In the genomic region with DNA sequence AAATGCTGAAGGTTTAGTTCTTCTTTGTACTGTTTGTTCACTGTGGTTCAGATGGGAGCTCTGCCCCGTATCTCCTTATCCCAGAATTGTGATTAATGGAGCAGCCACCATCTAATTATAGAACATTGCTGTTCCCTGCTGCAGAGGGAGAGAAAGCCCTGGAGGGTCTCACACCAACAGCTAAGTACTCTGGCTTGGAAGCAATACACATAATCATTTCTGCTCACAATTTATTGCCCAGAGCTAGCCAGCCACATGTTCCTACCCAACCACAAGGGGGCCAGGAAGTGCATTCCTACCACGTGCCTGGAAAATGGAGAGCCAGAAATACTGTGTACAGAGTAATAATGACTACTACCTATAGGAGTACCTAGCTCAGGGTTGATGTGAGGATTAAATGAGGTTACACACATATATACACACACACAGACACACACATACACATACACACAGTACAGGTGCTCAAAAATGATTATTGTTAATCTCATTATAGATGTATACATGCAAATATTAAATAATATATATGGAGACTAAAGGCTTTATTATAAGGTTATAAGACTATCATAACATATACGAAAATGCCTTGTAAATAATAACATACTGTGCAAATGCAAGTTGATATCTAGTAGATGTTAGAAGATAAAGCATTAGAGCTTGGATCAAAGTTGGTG, we compare ENCODE assay signal across 10 cellular contexts. TPM values are rescaled to one million over a fixed set of nuclear protein-coding genes. Genes with fewer than 3 reads are reported as not detected.
A peak's percentile ranks its signal among the peaks of the same experiment; 100 is the strongest.
DNase-seq lines count a peak whose midpoint lies in the region; ATAC-seq, FAIRE-seq and TF ChIP-seq lines count a peak whose summit lies in the region.
"Had no signal": no experiment of that assay in that cellular context is flagged by ENCODE, and none has a peak within 500 bp of the region (broad histone marks: within the 10 kb centered on the region; RNA-seq: fewer than 3 reads in every experiment).

No MANE protein-coding gene starts in this region.

- TF ChIP-seq CTCF in GM12878 (IDR thresholded peaks at IDR 0.05 in 2 of 3, conservative IDR thresholded peaks at IDR 0.05 in 1 of 3; ENCODE audit: control insufficient read depth in 2 of 3, extremely low read depth in 1 of 3, insufficient read depth in 1 of 3, low read depth in 3 of 3, low read length in 3 of 3): 0 out of 6 replicates have a peak, but pooled peaks of 1 of the 3 experiments have one; percentile 22
- TF ChIP-seq CTCF in CD8-positive, alpha-beta T cell (IDR thresholded peaks at IDR 0.05): no peak

- H3K4me3 ChIP-seq in GM12878: no peak overlapping the region
- no peak overlapping the region for H3K4me3 ChIP-seq in CD8-positive, alpha-beta T cell (ENCODE audit: low read depth, low read length)
- H3K4me3 ChIP-seq: lung, SJCRH30 had no signal

- no TSS peak for BruUV-seq in GM12878 (replicated peaks; lab: Mats Ljungman, UMichigan)

- H3K79me2 ChIP-seq in GM12878 (ENCODE audit: control insufficient read depth, insufficient read depth, low read length): no peaks in the 10 kb centered on the region

- SMC1A ChIA-PET in GM12878 (lab: Charles Lee; ENCODE audit: uncharacterized antibody, unreplicated experiment): interaction anchor here (1.5 to 2.0 kb wide), 2 partner anchors 10 to 44 kb away, joined by 3 to 7 read pairs; no protein-coding TSS in a partner anchor

- peak; percentile 38 for TF ChIP-seq RAD21 in Ishikawa (IDR thresholded peaks at IDR 0.05; ENCODE audit: low read depth)
- TF ChIP-seq RAD21 in GM12878 (IDR thresholded peaks at IDR 0.05; ENCODE audit: insufficient read depth, low read depth, low read length): no peak

- intact Hi-C loops in GM12878 (cut with micrococcal nuclease; ENCODE audit: unreplicated experiment): loop anchor here (10.0 kb wide), 1 partner anchor 1394 kb away; no protein-coding TSS in a partner anchor
- intact Hi-C loops in left colon (cut with DNase I, micrococcal nuclease): no loop called here
- intact Hi-C loops in CD8-positive, alpha-beta T cell (cut with DNase I, micrococcal nuclease): loop anchor here in 1 of 2 experiments (10.0 kb wide), 1 partner anchor 784 kb away; no protein-coding TSS in a partner anchor

- H3K4me3 Mint-ChIP-seq in CD8-positive, alpha-beta T cell: no peak overlapping the region
- H3K4me3 Mint-ChIP-seq in activated naive CD4-positive, alpha-beta T cell treated with anti-CD3 and anti-CD28 coated beads, Interleukin-2, amount 10 ng/mL, durations not matched to agents 7 days and 5 days: no peak overlapping the region

- H3K9me3 ChIP-seq in GM12878 (replicated peaks; ENCODE audit: control insufficient read depth, insufficient read depth, low read length): no peaks in the 10 kb centered on the region
- no peaks in the 10 kb centered on the region for H3K9me3 ChIP-seq in CD8-positive, alpha-beta T cell (ENCODE audit: low read length)
- H3K9me3 ChIP-seq: SJCRH30 had no signal

- DNase-seq in CD1c-positive myeloid dendritic cell (ENCODE audit: extremely low spot score): peak; percentile 25
- DNase-seq in GM12878 (ENCODE audit: low read depth, low spot score): no peak
- DNase-seq in left colon: no peak
- no peak for DNase-seq in mesenteric fat pad (ENCODE audit: low spot score)
- DNase-seq in CD8-positive, alpha-beta T cell: no peak
- no peak for DNase-seq in activated naive CD4-positive, alpha-beta T cell treated with anti-CD3 and anti-CD28 coated beads, Interleukin-2, amount 10 ng/mL, durations not matched to agents 7 days and 5 days

- no peaks in the 10 kb centered on the region for H4K20me1 ChIP-seq in GM12878 (ENCODE audit: control insufficient read depth, insufficient read depth)

- POLR2A ChIA-PET in GM12878 (lab: Charles Lee): no interaction called here
- POLR2A ChIA-PET in CD8-positive, alpha-beta T cell (lab: Charles Lee): no interaction called here

- H3K4me2 ChIP-seq in GM12878 (ENCODE audit: control insufficient read depth, insufficient read depth): no peak overlapping the region

- RAD21 ChIA-PET in GM12878 (lab: Charles Lee; ENCODE audit: unreplicated experiment): no interaction called here

- no peaks in the 10 kb centered on the region; a peak in 1 of 4 replicates for H3K27me3 ChIP-seq in GM12878 (replicated peaks in 1 of 2; ENCODE audit: control insufficient read depth in 2 of 2, insufficient read depth in 2 of 2, low read length in 1 of 2)
- H3K27me3 ChIP-seq in CD8-positive, alpha-beta T cell (ENCODE audit: insufficient read depth, low read length): no peaks in the 10 kb centered on the region
- H3K27me3 ChIP-seq: SJCRH30 had no signal

- peaks cover 13% of the 10 kb centered on the region for H3K27me3 Mint-ChIP-seq in CD8-positive, alpha-beta T cell (ENCODE audit: low read depth)
- H3K27me3 Mint-ChIP-seq in activated naive CD4-positive, alpha-beta T cell treated with anti-CD3 and anti-CD28 coated beads, Interleukin-2, amount 10 ng/mL, durations not matched to agents 7 days and 5 days: peaks cover 10% of the 10 kb centered on the region

- no peak for TF ChIP-seq POLR2A in GM12878 (IDR thresholded peaks at IDR 0.05; ENCODE audit: low read depth, low read length)

- no peak overlapping the region for H3K27ac ChIP-seq in GM12878 (ENCODE audit: control insufficient read depth, insufficient read depth)
- H3K27ac ChIP-seq in CD8-positive, alpha-beta T cell (ENCODE audit: low read depth, low read length): no peak overlapping the region
- H3K27ac ChIP-seq: SJCRH30 had no signal

- H3K27ac Mint-ChIP-seq in CD8-positive, alpha-beta T cell: no peak overlapping the region
- H3K27ac Mint-ChIP-seq in activated naive CD4-positive, alpha-beta T cell treated with anti-CD3 and anti-CD28 coated beads, Interleukin-2, amount 10 ng/mL, durations not matched to agents 7 days and 5 days: no peak overlapping the region

- FAIRE-seq in GM12878 (lab: Jason Lieb, UNC): no peak

- no peaks in the 10 kb centered on the region for H3K36me3 ChIP-seq in GM12878 (ENCODE audit: control insufficient read depth in 2 of 2, insufficient read depth in 2 of 2, low read length in 1 of 2)
- no peaks in the 10 kb centered on the region for H3K36me3 ChIP-seq in CD8-positive, alpha-beta T cell (ENCODE audit: insufficient read depth, low read length)
- H3K36me3 ChIP-seq: SJCRH30 had no signal

- TF ChIP-seq EP300 in Ishikawa (IDR thresholded peaks at IDR 0.05; ENCODE audit: borderline replicate concordance) (no peak), GM12878 (IDR thresholded peaks at IDR 0.05; ENCODE audit: borderline replicate concordance in 1 of 2, control insufficient read depth in 1 of 2, low read depth in 2 of 2, low read length in 2 of 2) (no peak)

- no peaks in the 10 kb centered on the region for H3K4me1 ChIP-seq in GM12878 (ENCODE audit: control insufficient read depth, insufficient read depth, low read length)
- no peaks in the 10 kb centered on the region for H3K4me1 ChIP-seq in CD8-positive, alpha-beta T cell (ENCODE audit: insufficient read depth, low read length)
- H3K4me1 ChIP-seq: SJCRH30 had no signal

- H3K4me1 Mint-ChIP-seq in CD8-positive, alpha-beta T cell (ENCODE audit: low read depth): no peaks in the 10 kb centered on the region
- H3K4me1 Mint-ChIP-seq in activated naive CD4-positive, alpha-beta T cell treated with anti-CD3 and anti-CD28 coated beads, Interleukin-2, amount 10 ng/mL, durations not matched to agents 7 days and 5 days: no peaks in the 10 kb centered on the region

- CTCF ChIA-PET in GM12878 (lab: Yijun Ruan, JAX): interaction anchor here (1.1 to 3.1 kb wide), 2 partner anchors 10 to 12 kb away, joined by 3 to 19 read pairs; no protein-coding TSS in a partner anchor
- CTCF ChIA-PET in CD8-positive, alpha-beta T cell (lab: Charles Lee): no interaction called here
- CTCF ChIA-PET in activated naive CD4-positive, alpha-beta T cell treated with anti-CD3 and anti-CD28 coated beads, Interleukin-2, amount 10 ng/mL, durations not matched to agents 7 days and 5 days (lab: Charles Lee): no interaction called here

- no peak overlapping the region for H2AFZ ChIP-seq in GM12878 (ENCODE audit: control insufficient read depth, low read depth, low read length)

- in situ Hi-C loops in GM12878 (cut with MboI): loop anchor here (10.0 kb wide), 1 partner anchor 804 kb away; no protein-coding TSS in a partner anchor

- H3K9ac ChIP-seq in GM12878 (ENCODE audit: control insufficient read depth, insufficient read depth, low read length): no peak overlapping the region

- 0% methylated on average over 3 of the region's 3 CpGs for WGBS in GM12878 (ENCODE audit: insufficient coverage, insufficient replicate concordance, low lambda C conversion rate, missing lambda C conversion rate)

- H3K9me3 Mint-ChIP-seq in CD8-positive, alpha-beta T cell: peaks cover 2% of the 10 kb centered on the region
- H3K9me3 Mint-ChIP-seq in activated naive CD4-positive, alpha-beta T cell treated with anti-CD3 and anti-CD28 coated beads, Interleukin-2, amount 10 ng/mL, durations not matched to agents 7 days and 5 days: no peaks in the 10 kb centered on the region

- H3K36me3 Mint-ChIP-seq in CD8-positive, alpha-beta T cell: no peaks in the 10 kb centered on the region
- H3K36me3 Mint-ChIP-seq in activated naive CD4-positive, alpha-beta T cell treated with anti-CD3 and anti-CD28 coated beads, Interleukin-2, amount 10 ng/mL, durations not matched to agents 7 days and 5 days: no peaks in the 10 kb centered on the region

- peak; percentile 49 for ATAC-seq in GM12878
- peak; percentile 61 for ATAC-seq in left colon
- no peak for ATAC-seq in CD8-positive, alpha-beta T cell
- no peak for ATAC-seq in GM21381 (IDR thresholded peaks at IDR 0.05; ENCODE audit: unreplicated experiment)

TF ChIP-seq in Ishikawa, 13 proteins besides CTCF, POLR2A, EP300 and RAD21 (continues in another document):
- no peak for TF ChIP-seq ZBTB7A (IDR thresholded peaks at IDR 0.05; ENCODE audit: low read depth)

RNA-seq across cellular contexts. Expression of gene MSRB3, which starts 22.3 kb away (rescaled TPM):
- total RNA-seq in GM12878 (2013; cell fraction: nucleolus; rRNA removed): 0.42 TPM in 1 of 2 replicates, not detected in the other
- total RNA-seq in GM12878 (2014; rRNA removed): 0.87 and 1.3 TPM in 2 replicates
- total RNA-seq in GM12878 (2014; rRNA removed; fragmentation: Illumina TruSeq; extraction: Trizol): 1.2 and 1.5 TPM in 2 replicates
- 1.2 and 2.2 TPM in 2 replicates for total RNA-seq in GM12878 (2021)
- polyA plus RNA-seq in GM12878 (2011; ENCODE audit: low read depth): 0.43 TPM
- 0.04 and 0.07 TPM in 2 replicates for polyA plus RNA-seq in GM12878 (2011; rRNA removed)
- 0.03 TPM in 2 replicates for polyA plus RNA-seq in GM12878 (2011; cell fraction: cytosol; rRNA removed)
- 0.28 TPM in 1 of 2 replicates, not detected in the other for polyA plus RNA-seq in GM12878 (2011; cell fraction: nucleus; rRNA removed)
- 0.46 and 1.3 TPM in 2 replicates for polyA plus RNA-seq in GM12878 (2012)
- polyA plus RNA-seq in GM12878 (2014; fragmentation: Illumina TruSeq; extraction: Trizol): 1.3 and 2.4 TPM in 2 replicates
- under 1 TPM; 0.29 TPM for polyA plus RNA-seq in GM12878 (2014; fragmentation: Nextera tagmentation; extraction: Ambion mirVana)
- polyA plus RNA-seq in GM12878 (2014; rRNA removed): 1.1 and 1.5 TPM in 2 replicates
- 1 to 10 TPM; 1.9 to 2.7 TPM for polyA plus RNA-seq in GM12878 (2016; fragmentation: Nextera tagmentation; extraction: Ambion mirVana)
- polyA minus RNA-seq in GM12878 (2011; rRNA and poly(A)+ RNA removed): 0.46 TPM in 1 of 2 replicates, not detected in the other
- not detected in 2 replicates for polyA minus RNA-seq in GM12878 (2011; cell fraction: cytosol; rRNA and poly(A)+ RNA removed)
- polyA minus RNA-seq in GM12878 (2011; cell fraction: nucleus; rRNA and poly(A)+ RNA removed): not detected in 2 replicates
- 10 to 100 TPM in 1 of 2 donors, 1 to 10 TPM in 1; 5.7 to 20.4 TPM for total RNA-seq in left colon
- total RNA-seq in mesenteric fat pad: 81.1 TPM
- not detected for total RNA-seq in CD8-positive, alpha-beta T cell

Comparison
In these comparisons a context has a peak if more than half of its experiments do, and no peak if none do; other contexts are left out.
1. ATAC-seq: peak in GM12878 (single experiment) and left colon (single experiment); none in CD8-positive, alpha-beta T cell (single experiment) and GM21381 (single experiment).